21 cellular contexts compared by ENCODE assay signal in the genomic region with DNA sequence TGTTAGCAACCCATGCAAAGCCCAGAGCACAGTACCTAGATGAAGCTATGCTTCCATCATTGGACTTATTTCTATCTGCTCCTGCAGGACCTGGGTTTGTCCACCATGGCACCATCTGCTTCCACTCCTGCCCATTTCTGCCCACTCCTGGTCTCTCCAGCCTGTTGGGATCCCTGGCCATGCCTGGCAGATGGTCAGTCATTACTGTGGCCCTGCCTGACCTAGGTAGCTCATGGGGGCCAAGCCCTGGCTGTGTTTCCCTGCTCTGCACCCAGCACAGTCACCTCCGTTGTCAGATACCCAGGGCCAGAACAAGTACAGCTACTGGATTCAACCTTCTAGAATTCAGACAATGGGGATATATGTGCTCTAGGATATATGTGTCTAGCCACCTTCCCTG.
DNase-seq lines count a peak whose midpoint lies in the region; ATAC-seq and TF ChIP-seq lines count a peak whose summit lies in the region.
"Had no signal": no experiment of that assay in that cellular context is flagged by ENCODE, and none has a peak within 500 bp of the region (broad histone marks: within the 10 kb centered on the region; RNA-seq: fewer than 3 reads in every experiment).

No MANE protein-coding gene starts in this region.

- H2AK5ac ChIP-seq in neuronal stem cell (ENCODE audit: low read depth, low read length): peak overlapping the region; percentile 51

- no peak overlapping the region for H2BK15ac ChIP-seq in neuronal stem cell (ENCODE audit: low read length)

- H3K27ac Mint-ChIP-seq in central memory CD8-positive, alpha-beta T cell (ENCODE audit: low read depth): peak overlapping the region; percentile 5
- H3K27ac Mint-ChIP-seq in Caco-2 (ENCODE audit: unreplicated experiment): no peak overlapping the region
- H3K27ac Mint-ChIP-seq: CD4-positive, alpha-beta memory T cell; HFFc6 had no signal

- POLR2A ChIA-PET in Caco-2 (lab: Charles Lee): no interaction called here

- no peaks in the 10 kb centered on the region for H3K27me3 Mint-ChIP-seq in central memory CD8-positive, alpha-beta T cell
- H3K27me3 Mint-ChIP-seq in Caco-2 (ENCODE audit: insufficient read depth, unreplicated experiment): no peaks in the 10 kb centered on the region

- H3K18ac ChIP-seq in neuronal stem cell (ENCODE audit: low read length): peak overlapping the region; percentile 49

- no peak overlapping the region for H3K4me2 ChIP-seq in neuronal stem cell (ENCODE audit: insufficient read depth, low read length, poor library complexity, severe bottlenecking)

- H2BK5ac ChIP-seq in neuronal stem cell (ENCODE audit: low read length): no peak overlapping the region

- no peaks in the 10 kb centered on the region for H3K9me3 Mint-ChIP-seq in central memory CD8-positive, alpha-beta T cell
- H3K9me3 Mint-ChIP-seq in Caco-2 (ENCODE audit: unreplicated experiment): peaks cover 11% of the 10 kb centered on the region
- H3K9me3 Mint-ChIP-seq: CD4-positive, alpha-beta memory T cell; HFFc6 had no signal

- H3K4me3 Mint-ChIP-seq in central memory CD8-positive, alpha-beta T cell: no peak overlapping the region
- no peak overlapping the region for H3K4me3 Mint-ChIP-seq in Caco-2 (ENCODE audit: unreplicated experiment)
- H3K4me3 Mint-ChIP-seq: CD4-positive, alpha-beta memory T cell; HFFc6 had no signal

- peak; percentile 33 for DNase-seq in cardiac septum (ENCODE audit: low spot score)
- DNase-seq in Right ventricle myocardium superior: no peak
- peak; percentile 13 for DNase-seq in D341Med (ENCODE audit: low spot score)
- no peak for DNase-seq in central memory CD8-positive, alpha-beta T cell (ENCODE audit: low spot score in 2 of 2)
- DNase-seq in neuronal stem cell (ENCODE audit: low spot score): no peak
- DNase-seq in activated effector memory CD4-positive, alpha-beta T cell treated with Interleukin-2 at 50 U/mL for 16 hours: no peak
- DNase-seq in prostate gland (ENCODE audit: low spot score): no peak
- DNase-seq in Caco-2: no peak
- DNase-seq: ACHN; Calu3; CD4-positive, alpha-beta memory T cell; DMS 273 treated with DMSO at 0.1 percent for 48 hours; DMS53; DND-41; EL; GOT3; H7; HFFc6 had no signal

- no peak overlapping the region for H3K14ac ChIP-seq in neuronal stem cell (ENCODE audit: low read length)

- H3K23ac ChIP-seq in neuronal stem cell (ENCODE audit: low read depth, low read length, poor library complexity): no peak overlapping the region

- H3K36me3 Mint-ChIP-seq in central memory CD8-positive, alpha-beta T cell (ENCODE audit: insufficient read depth): no peaks in the 10 kb centered on the region
- H3K36me3 Mint-ChIP-seq in Caco-2 (ENCODE audit: insufficient read depth, unreplicated experiment): no peaks in the 10 kb centered on the region
- H3K36me3 Mint-ChIP-seq: CD4-positive, alpha-beta memory T cell had no signal

- H3K4me1 ChIP-seq in neuronal stem cell (ENCODE audit: control insufficient read depth in 2 of 2, insufficient read depth in 1 of 2, low read depth in 1 of 2, low read length in 2 of 2) (no peaks in the 10 kb centered on the region), prostate gland (replicated peaks) (no peaks in the 10 kb centered on the region), Caco-2 (peaks cover 1% of the 10 kb centered on the region)

- no peaks in the 10 kb centered on the region for H3K36me3 ChIP-seq in neuronal stem cell (replicated peaks in 1 of 2; ENCODE audit: control insufficient read depth in 2 of 2, insufficient read depth in 2 of 2, low read length in 2 of 2)
- H3K36me3 ChIP-seq in prostate gland: no peaks in the 10 kb centered on the region
- no peaks in the 10 kb centered on the region for H3K36me3 ChIP-seq in Caco-2 (ENCODE audit: control insufficient read depth, insufficient read depth, low read length)

- no CpG with 5 or more reads among the region's 1 CpG for WGBS in neuronal stem cell (ENCODE audit: extremely low coverage in 2 of 2, insufficient read length in 2 of 2, insufficient replicate concordance in 1 of 2), 2 donors
- 0% methylated on average over 1 of the region's 1 CpG for WGBS in prostate gland

- H3K9me3 ChIP-seq in neuronal stem cell (replicated peaks in 1 of 2; ENCODE audit: control insufficient read depth in 2 of 2, insufficient read depth in 1 of 2, low read depth in 1 of 2, low read length in 2 of 2): no peaks in the 10 kb centered on the region
- no peaks in the 10 kb centered on the region for H3K9me3 ChIP-seq in prostate gland
- H3K9me3 ChIP-seq in Caco-2: no peaks in the 10 kb centered on the region

- H3K27ac ChIP-seq in neuronal stem cell (replicated peaks; ENCODE audit: low read length): no peak overlapping the region
- no peak overlapping the region for H3K27ac ChIP-seq in prostate gland
- H3K27ac ChIP-seq: C4-2B had no signal

- H4K91ac ChIP-seq in neuronal stem cell (ENCODE audit: low read depth, low read length, poor library complexity): no peak overlapping the region

- BruUV-seq in Caco-2 (replicated peaks; lab: Mats Ljungman, UMichigan): no TSS peak

- H3K4me3 ChIP-seq in neuronal stem cell (ENCODE audit: low read length in 2 of 2): no peak overlapping the region
- no peak overlapping the region for H3K4me3 ChIP-seq in prostate gland
- H3K4me3 ChIP-seq in Caco-2 (ENCODE audit: low read depth, low read length): no peak overlapping the region
- H3K4me3 ChIP-seq: GM12878 had no signal

- peak overlapping the region; percentile 76 for H4K8ac ChIP-seq in neuronal stem cell (ENCODE audit: low read depth, low read length)

- H3K4ac ChIP-seq in neuronal stem cell (ENCODE audit: low read length): no peak overlapping the region

- TF ChIP-seq POLR2A in prostate gland (IDR thresholded peaks at IDR 0.05): no peak

- TF ChIP-seq CTCF in prostate gland (IDR thresholded peaks at IDR 0.05): no peak
- no peak for TF ChIP-seq CTCF in Caco-2 (IDR thresholded peaks at IDR 0.05; ENCODE audit: insufficient read depth in 1 of 2, low read depth in 1 of 2, low read length in 1 of 2, severe bottlenecking in 1 of 2, unreplicated experiment in 1 of 2)

- no peak overlapping the region for H3K9ac ChIP-seq in neuronal stem cell (ENCODE audit: low read depth, low read length, poor library complexity)

- H2AFZ ChIP-seq in neuronal stem cell (ENCODE audit: low read length): no peak overlapping the region

- H3K27me3 ChIP-seq in neuronal stem cell (ENCODE audit: control insufficient read depth in 3 of 3, insufficient read depth in 3 of 3, low read depth in 1 of 3, low read length in 3 of 3) (no peaks in the 10 kb centered on the region), prostate gland (replicated peaks; ENCODE audit: insufficient read depth) (no peaks in the 10 kb centered on the region), Caco-2 (replicated peaks; ENCODE audit: control insufficient read depth, insufficient read depth, low read length) (no peaks in the 10 kb centered on the region)

- CTCF ChIA-PET in Caco-2 (lab: Charles Lee): no interaction called here

- no peak overlapping the region for H2BK120ac ChIP-seq in neuronal stem cell (ENCODE audit: low read depth, low read length)

- no peaks in the 10 kb centered on the region for H3K79me1 ChIP-seq in neuronal stem cell (ENCODE audit: low read depth, low read length)

- no peak for ATAC-seq in Right ventricle myocardium superior (ENCODE audit: poor library complexity)
- no peak for ATAC-seq in central memory CD8-positive, alpha-beta T cell (replicated peaks; ENCODE audit: extremely low read depth, poor library complexity, severe bottlenecking)
- ATAC-seq: GM12878, HCT116 had no signal

- no peak overlapping the region for H2BK12ac ChIP-seq in neuronal stem cell (ENCODE audit: low read length)

- H3K4me1 Mint-ChIP-seq in central memory CD8-positive, alpha-beta T cell: no peaks in the 10 kb centered on the region
- peaks cover 11% of the 10 kb centered on the region for H3K4me1 Mint-ChIP-seq in Caco-2 (ENCODE audit: low read depth, unreplicated experiment)

- intact Hi-C loops in cardiac septum (cut with DNase I): no loop called here
- intact Hi-C loops in Right ventricle myocardium superior (cut with DNase I): no loop called here
- intact Hi-C loops in prostate gland (cut with DNase I): no loop called here
- intact Hi-C loops in Caco-2 (cut with micrococcal nuclease; ENCODE audit: unreplicated experiment): no loop called here

Comparison
In these comparisons a context has a peak if more than half of its experiments do, and no peak if none do; other contexts are left out.
1. DNase-seq: peak in cardiac septum (single experiment) and D341Med (single experiment); none in Right ventricle myocardium superior (single experiment), central memory CD8-positive, alpha-beta T cell (0 of 2), neuronal stem cell (single experiment), activated effector memory CD4-positive, alpha-beta T cell treated with Interleukin-2 at 50 U/mL for 16 hours (single experiment), prostate gland (single experiment) and Caco-2 (0 of 2).